ENCODE assay signal across 17 cellular contexts in the genomic region with DNA sequence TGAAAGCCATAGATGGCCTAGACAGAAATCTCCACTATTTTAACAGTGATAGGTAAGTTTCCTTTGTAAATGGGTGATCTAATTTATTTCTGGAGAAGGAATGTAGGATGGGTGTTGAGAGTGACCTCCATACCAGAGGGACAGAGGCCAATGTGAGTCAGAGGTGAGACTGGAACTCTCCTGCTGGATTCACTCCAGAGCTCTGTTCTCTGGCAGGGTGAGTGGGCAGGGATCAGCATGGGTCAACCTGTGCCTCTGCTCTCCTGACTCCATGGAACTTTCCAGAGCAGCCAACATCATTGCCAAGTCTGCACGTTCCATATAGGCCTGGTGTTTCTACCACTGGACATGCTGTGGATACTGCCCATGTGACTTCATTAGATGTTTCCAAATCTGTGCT. TPM values are rescaled to one million over a fixed set of nuclear protein-coding genes. Genes with fewer than 3 reads are reported as not detected.
DNase-seq lines count a peak whose midpoint lies in the region; ATAC-seq, FAIRE-seq and TF ChIP-seq lines count a peak whose summit lies in the region.
"Had no signal": no experiment of that assay in that cellular context is flagged by ENCODE, and none has a peak within 500 bp of the region (broad histone marks: within the 10 kb centered on the region; RNA-seq: fewer than 3 reads in every experiment).

No MANE protein-coding gene starts in this region.

- peaks cover 6% of the 10 kb centered on the region; the same call in 1 of the 2 replicates for H3K4me1 ChIP-seq in GM23248 (ENCODE audit: insufficient read depth)
- H3K4me1 ChIP-seq in left lung, result no peaks in the 10 kb centered on the region
- no peaks in the 10 kb centered on the region for H3K4me1 ChIP-seq in small intestine (ENCODE audit: control insufficient read depth in 2 of 2, insufficient read depth in 1 of 2, low read depth in 1 of 2, low read length in 1 of 2)

- peak; percentile 16 for ATAC-seq in left lung
- ATAC-seq: GM12878, HCT116, PC-3 had no signal

- H3K9me3 Mint-ChIP-seq in osteocyte (ENCODE audit: unreplicated experiment), result peaks cover 8% of the 10 kb centered on the region

- DNase-seq in GM23248 (peak; percentile 25), RPMI7951 (ENCODE audit: low read depth) (peak; percentile 37), left lung (no peak), small intestine (peak; percentile 32), globus pallidus (ENCODE audit: low spot score) (no peak), COLO829 (ENCODE audit: low spot score) (no peak), osteocyte (ENCODE audit: extremely low spot score, unreplicated experiment) (no peak)
- DNase-seq: C1 segment of cervical spinal cord, NCI-H1048, NCI-H146, NCI-H2081 treated with DMSO at 0.1 percent for 48 hours, PC-3, SK-N-SH had no signal

- no peaks in the 10 kb centered on the region for H3K9me2 ChIP-seq in GM23248 (ENCODE audit: insufficient read depth)
- H3K9me2 ChIP-seq: SK-N-SH had no signal

- H3K4me3 ChIP-seq in GM23248, result no peak overlapping the region
- H3K4me3 ChIP-seq in left lung, result no peak overlapping the region
- no peak overlapping the region for H3K4me3 ChIP-seq in small intestine (ENCODE audit: low read depth in 1 of 2, low read length in 2 of 2)
- H3K4me3 ChIP-seq: GM12878 had no signal

- 87 to 100% methylated on average over 1 of the region's 1 CpG for WGBS in GM23248 (ENCODE audit: low coverage in 1 of 2, low lambda C conversion rate in 2 of 2, missing lambda C conversion rate in 2 of 2), 2 experiments
- 83 to 87% (median 86%) methylated on average over 1 of the region's 1 CpG for WGBS in small intestine, 3 donors

- no peaks in the 10 kb centered on the region for H4K20me1 ChIP-seq in GM23248 (ENCODE audit: insufficient read depth)

- H3K36me3 ChIP-seq in GM23248 (ENCODE audit: low read depth), result peaks cover 4% of the 10 kb centered on the region; the same call in 1 of the 2 replicates
- H3K36me3 ChIP-seq in left lung, result peaks cover 0 to 33% of the 10 kb centered on the region in 2 donors
- peaks cover 8 to 9% of the 10 kb centered on the region in 2 donors for H3K36me3 ChIP-seq in small intestine (ENCODE audit: control insufficient read depth in 2 of 2, insufficient read depth in 2 of 2, low read length in 2 of 2)

- intact Hi-C loops in left lung (cut with DNase I), result no loop called here

- H3F3A ChIP-seq in GM23248 (ENCODE audit: insufficient read depth), result no peaks in the 10 kb centered on the region

- H3K9me3 ChIP-seq in GM23248 (ENCODE audit: low read depth) (no peaks in the 10 kb centered on the region), left lung (no peaks in the 10 kb centered on the region), small intestine (ENCODE audit: control insufficient read depth, low read depth) (no peaks in the 10 kb centered on the region)
- H3K9me3 ChIP-seq: SK-N-SH had no signal

- H3K9ac ChIP-seq in GM23248, result no peak overlapping the region
- H3K9ac ChIP-seq: SK-N-SH had no signal

- H3K27me3 Mint-ChIP-seq in osteocyte (ENCODE audit: unreplicated experiment), result no peaks in the 10 kb centered on the region

- H3K27ac ChIP-seq in GM23248 (no peak overlapping the region), left lung (no peak overlapping the region), small intestine (ENCODE audit: low read depth in 1 of 2, low read length in 1 of 2) (no peak overlapping the region)

- no peak overlapping the region for H3K27ac Mint-ChIP-seq in osteocyte (ENCODE audit: unreplicated experiment)
- H3K27ac Mint-ChIP-seq: IgD-negative memory B cell had no signal

- no peak for FAIRE-seq in small intestine (lab: Jason Lieb, UNC)
- FAIRE-seq: GM12878, GM18507 had no signal

- no peak overlapping the region for H2AFZ ChIP-seq in GM23248

- H3K27me3 ChIP-seq in GM23248 (replicated peaks; ENCODE audit: insufficient read depth) (no peaks in the 10 kb centered on the region), left lung (no peaks in the 10 kb centered on the region), small intestine (ENCODE audit: control insufficient read depth in 2 of 2, insufficient read depth in 2 of 2, low read length in 2 of 2) (no peaks in the 10 kb centered on the region)

- no peaks in the 10 kb centered on the region for H3K79me2 ChIP-seq in GM23248 (ENCODE audit: insufficient read depth)

- no peaks in the 10 kb centered on the region for H3K36me3 Mint-ChIP-seq in osteocyte (ENCODE audit: unreplicated experiment)
- H3K36me3 Mint-ChIP-seq: IgD-negative memory B cell had no signal

- H3K4me2 ChIP-seq in GM23248 (ENCODE audit: unreplicated experiment), result no peak overlapping the region
- H3K4me2 ChIP-seq: SK-N-SH had no signal

- H3K4me3 Mint-ChIP-seq in osteocyte (ENCODE audit: unreplicated experiment), result no peak overlapping the region

- no peaks in the 10 kb centered on the region for H3K4me1 Mint-ChIP-seq in osteocyte (ENCODE audit: unreplicated experiment)
- H3K4me1 Mint-ChIP-seq: IgD-negative memory B cell had no signal

- in situ Hi-C loops in GM23248 (cut with MboI), result no loop called here

- TF ChIP-seq CTCF in left lung (IDR thresholded peaks at IDR 0.05), result no peak
- TF ChIP-seq CTCF in osteocyte (IDR thresholded peaks at IDR 0.05), result no peak

RNA-seq across cellular contexts. Expression of a gene that starts 11.4 kb away (rescaled TPM):
- 23.2 and 36.2 TPM in 2 replicates for total RNA-seq in GM23248 (2014; rRNA removed; shearing (Covaris generic))
- polyA plus RNA-seq in GM23248 (2016; fragmentation: Nextera tagmentation; extraction: Ambion mirVana) (44.7 and 51.8 TPM in 2 replicates), small intestine (100 to 1,000 TPM; 435 to 869 (median 463) TPM)
- 88.1 and 95.2 TPM in 2 replicates for total RNA-seq in RPMI7951 (2014; rRNA removed; shearing (Covaris generic))
- total RNA-seq in left lung (10 to 100 TPM; 47.1 to 88.3 TPM), osteocyte (0.89 TPM in 1 of 2 replicates, not detected in the other)

Comparison
In these comparisons a context has a peak if more than half of its experiments do, and no peak if none do; other contexts are left out.
1. DNase-seq: peak in GM23248 (single experiment), RPMI7951 (single experiment) and small intestine (single experiment); none in left lung (0 of 2), globus pallidus (single experiment), COLO829 (single experiment) and osteocyte (single experiment).
2. RNA of a gene that starts 11.4 kb away (total RNA-seq): 47.1 to 88.3 TPM in left lung, 88.1 to 95.2 TPM in RPMI7951 and 23.2 to 36.2 TPM in GM23248; 0.89 TPM in osteocyte; every median in the first group is over 10 times any median in the second.